Comparison of ENCODE assay signal across 1 cellular context in genomic region chr1:6962956-6963915, GRCh38.
A peak's percentile ranks its signal among the peaks of the same experiment; 100 is the strongest.
TF ChIP-seq lines count a peak whose summit lies in the region.

No MANE protein-coding gene starts in this region.

TF ChIP-seq in HEK293, 187 proteins besides CTCF, POLR2A, EP300 and RAD21 (continued from another document and continues in another):
- TF ChIP-seq ZNF692 (tag by site-specific recombination; IDR thresholded peaks at IDR 0.05) (peak; percentile 65), ZNF518A (tag by site-specific recombination; conservative IDR thresholded peaks at IDR 0.05; ENCODE audit: low read depth) (no peak), ZNF174 (tag by site-specific recombination; IDR thresholded peaks at IDR 0.05) (no peak), ZBTB49 (tag by site-specific recombination; IDR thresholded peaks at IDR 0.05; ENCODE audit: low read depth) (no peak), ZNF513 (tag by site-specific recombination; IDR thresholded peaks at IDR 0.05) (no peak), KLF9 (tag by site-specific recombination; IDR thresholded peaks at IDR 0.05; ENCODE audit: low read depth) (peak; percentile 69), ZNF830 (tag by site-specific recombination; IDR thresholded peaks at IDR 0.05; ENCODE audit: low read depth) (no peak), PATZ1 (tag by site-specific recombination; IDR thresholded peaks at IDR 0.05) (peak; percentile 26; the same call in 1 of the 2 replicates), ZSCAN18 (tag by site-specific recombination; IDR thresholded peaks at IDR 0.05) (no peak), BCL11A (tag by site-specific recombination; IDR thresholded peaks at IDR 0.05; ENCODE audit: low read depth) (peak; percentile 74; the same call in 1 of the 2 replicates), TSHZ1 (tag by site-specific recombination; IDR thresholded peaks at IDR 0.05; ENCODE audit: borderline replicate concordance) (peak; percentile 70; the same call in 1 of the 2 replicates), REST (tag by site-specific recombination; IDR thresholded peaks at IDR 0.05) (no peak), ZXDB (tag by site-specific recombination; IDR thresholded peaks at IDR 0.05) (peak; percentile 15), ZNF548 (tag by site-specific recombination; IDR thresholded peaks at IDR 0.05) (no peak), ZNF155 (tag by site-specific recombination; IDR thresholded peaks at IDR 0.05) (no peak), ZNF148 (tag by site-specific recombination; IDR thresholded peaks at IDR 0.05; ENCODE audit: borderline replicate concordance) (no peak), ZSCAN5A (tag by site-specific recombination; IDR thresholded peaks at IDR 0.05) (no peak), KLF1 (tag by site-specific recombination; IDR thresholded peaks at IDR 0.05) (peak; percentile 87), ZNF670 (tag by site-specific recombination; IDR thresholded peaks at IDR 0.05; ENCODE audit: low read depth) (no peak)
